ENCODE assay signal across 32 cellular contexts in the genomic region with DNA sequence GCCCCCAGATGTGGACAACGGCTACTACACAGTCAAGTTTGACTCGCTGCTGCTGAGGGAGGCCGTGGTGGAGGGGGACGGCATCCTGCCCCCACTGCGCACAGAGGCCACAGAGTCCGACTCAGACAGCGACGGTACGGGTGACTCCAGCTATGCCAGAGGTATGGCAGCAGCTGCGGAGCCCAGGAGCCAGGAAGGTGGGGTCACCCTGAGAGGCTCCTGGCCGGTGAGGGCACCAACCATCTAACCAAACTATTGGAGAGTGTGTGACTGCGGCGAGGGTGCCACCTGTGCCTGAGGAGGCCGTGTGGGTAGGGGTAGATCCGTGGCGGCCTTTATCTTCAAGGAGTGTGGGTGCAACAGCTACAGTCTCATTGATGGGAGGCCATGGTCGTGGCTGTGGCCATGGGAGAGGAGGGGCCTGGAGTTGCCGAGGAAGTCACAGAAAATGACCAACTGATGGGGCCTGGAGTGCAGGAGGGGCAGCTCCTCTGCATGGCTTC. TPM values are rescaled to one million over a fixed set of nuclear protein-coding genes. Genes with fewer than 3 reads are reported as not detected.
DNase-seq lines count a peak whose midpoint lies in the region; ATAC-seq and TF ChIP-seq lines count a peak whose summit lies in the region.
"Had no signal": no experiment of that assay in that cellular context is flagged by ENCODE, and none has a peak within 500 bp of the region (broad histone marks: within the 10 kb centered on the region; RNA-seq: fewer than 3 reads in every experiment).

No MANE protein-coding gene starts in this region.

- intact Hi-C loops in naive thymus-derived CD4-positive, alpha-beta T cell (cut with micrococcal nuclease), result loop anchor here (10.0 kb wide), 2 partner anchors 131 to 939 kb away; a partner anchor contains a TSS

- no peaks in the 10 kb centered on the region for H3K9me3 Mint-ChIP-seq in T-helper 2 cell treated with Interferon-gamma antibody and Interleukin-4, amounts not matched to agents 5 μg/mL and 100 μg/mL, for 36 hours
- no peaks in the 10 kb centered on the region for H3K9me3 Mint-ChIP-seq in naive thymus-derived CD4-positive, alpha-beta T cell
- H3K9me3 Mint-ChIP-seq: GM23338, naive B cell had no signal

- no peaks in the 10 kb centered on the region for H3K27me3 ChIP-seq in BLaER1
- no peaks in the 10 kb centered on the region for H3K27me3 ChIP-seq in naive thymus-derived CD4-positive, alpha-beta T cell (ENCODE audit: control insufficient read depth in 2 of 2, insufficient read depth in 2 of 2, low read length in 2 of 2)
- no peaks in the 10 kb centered on the region for H3K27me3 ChIP-seq in SJCRH30
- H3K27me3 ChIP-seq: colonic mucosa, esophagus squamous epithelium, tibial artery had no signal

- peak overlapping the region; percentile 99 for H3K4me2 ChIP-seq in BLaER1
- H3K4me2 ChIP-seq: GM23338 had no signal

- no peak for TF ChIP-seq CTCF in RWPE1 (conservative IDR thresholded peaks at IDR 0.05; ENCODE audit: low read depth)

- H3K4me1 Mint-ChIP-seq in T-helper 2 cell treated with Interferon-gamma antibody and Interleukin-4, amounts not matched to agents 5 μg/mL and 100 μg/mL, for 36 hours (ENCODE audit: low read depth), result peaks cover 36% of the 10 kb centered on the region
- peaks cover 22 to 31% (median 27%) of the 10 kb centered on the region in 7 donors for H3K4me1 Mint-ChIP-seq in naive thymus-derived CD4-positive, alpha-beta T cell
- H3K4me1 Mint-ChIP-seq: GM23338 had no signal

- H3K4me3 ChIP-seq in BLaER1, result no peak overlapping the region
- no peak overlapping the region for H3K4me3 ChIP-seq in naive thymus-derived CD4-positive, alpha-beta T cell (ENCODE audit: low read length)
- no peak overlapping the region for H3K4me3 ChIP-seq in SJCRH30
- H3K4me3 ChIP-seq: colonic mucosa, esophagus squamous epithelium, GM23338, tibial artery had no signal

- peaks cover 27% of the 10 kb centered on the region for H3K36me3 Mint-ChIP-seq in T-helper 2 cell treated with Interferon-gamma antibody and Interleukin-4, amounts not matched to agents 5 μg/mL and 100 μg/mL, for 36 hours (ENCODE audit: low read depth)
- peaks cover 4 to 29% (median 5%) of the 10 kb centered on the region in 5 donors for H3K36me3 Mint-ChIP-seq in naive thymus-derived CD4-positive, alpha-beta T cell

- peaks cover 95% of the 10 kb centered on the region for H3K4me1 ChIP-seq in BLaER1
- H3K4me1 ChIP-seq in naive thymus-derived CD4-positive, alpha-beta T cell (ENCODE audit: control insufficient read depth in 2 of 2, insufficient read depth in 2 of 2, low read length in 2 of 2), result peaks cover 44 to 51% of the 10 kb centered on the region in 2 donors
- H3K4me1 ChIP-seq in SJCRH30, result no peaks in the 10 kb centered on the region

- H3K27ac ChIP-seq in BLaER1, result peak overlapping the region; percentile 85
- peak overlapping the region; percentile 5 for H3K27ac ChIP-seq in RWPE1
- no peak overlapping the region for H3K27ac ChIP-seq in naive thymus-derived CD4-positive, alpha-beta T cell (ENCODE audit: low read depth, low read length)
- H3K27ac ChIP-seq in SJCRH30, result no peak overlapping the region
- H3K27ac ChIP-seq: colonic mucosa, esophagus squamous epithelium, parathyroid adenoma, tibial artery had no signal

- POLR2A ChIA-PET in RWPE1 (lab: Yijun Ruan, JAX; ENCODE audit: low non-redundant PET), result interaction anchor here (0.6 kb wide), 1 partner anchor 23 kb away, joined by 4 read pairs; no protein-coding TSS in a partner anchor
- POLR2A ChIA-PET in naive thymus-derived CD4-positive, alpha-beta T cell (lab: Charles Lee), result interaction anchor here (0.7 to 9.9 kb wide), 3 partner anchors 17 to 75 kb away, joined by 3 to 137 read pairs (median 4); a partner anchor contains a TSS

- 0 out of 2 replicates have a peak overlapping the region, but pooled peaks have one; percentile 29 for H3K9ac ChIP-seq in BLaER1
- H3K9ac ChIP-seq: parathyroid adenoma had no signal

- ATAC-seq in naive thymus-derived CD4-positive, alpha-beta T cell, result no peak
- ATAC-seq in GM21423 (IDR thresholded peaks at IDR 0.05; ENCODE audit: unreplicated experiment), result no peak
- ATAC-seq: GM23338; Panc1; right cardiac atrium; stimulated activated naive CD8-positive, alpha-beta T cell treated with anti-CD3 and anti-CD28 coated beads, Interleukin-15, Interleukin-2, amounts not matched to agents 100 U/mL and 50 U/mL, for 24 hours had no signal

- CTCF ChIA-PET in RWPE1 (lab: Yijun Ruan, JAX), result interaction anchor here (0.6 kb wide), 1 partner anchor 190 kb away, joined by 4 read pairs; no protein-coding TSS in a partner anchor
- CTCF ChIA-PET in naive thymus-derived CD4-positive, alpha-beta T cell (lab: Charles Lee), result interaction anchor here (0.5 kb wide), 1 partner anchor 27 kb away, joined by 3 read pairs; no protein-coding TSS in a partner anchor

- H3K27me3 Mint-ChIP-seq in T-helper 2 cell treated with Interferon-gamma antibody and Interleukin-4, amounts not matched to agents 5 μg/mL and 100 μg/mL, for 36 hours (ENCODE audit: low read depth), result no peaks in the 10 kb centered on the region
- no peaks in the 10 kb centered on the region for H3K27me3 Mint-ChIP-seq in naive thymus-derived CD4-positive, alpha-beta T cell
- H3K27me3 Mint-ChIP-seq: naive B cell had no signal

- H3K36me3 ChIP-seq in BLaER1 (peaks cover 29% of the 10 kb centered on the region), SJCRH30 (peaks cover 26% of the 10 kb centered on the region)
- H3K36me3 ChIP-seq in naive thymus-derived CD4-positive, alpha-beta T cell (ENCODE audit: control insufficient read depth in 2 of 3, insufficient read depth in 3 of 3, low read length in 3 of 3), result peaks cover 0 to 38% (median 0%) of the 10 kb centered on the region in 3 experiments

- peaks cover 17% of the 10 kb centered on the region for H4K20me1 ChIP-seq in BLaER1

- H3K9me3 ChIP-seq in BLaER1, result no peaks in the 10 kb centered on the region
- H3K9me3 ChIP-seq in naive thymus-derived CD4-positive, alpha-beta T cell (ENCODE audit: control insufficient read depth in 2 of 3, low read length in 3 of 3), result no peaks in the 10 kb centered on the region
- H3K9me3 ChIP-seq in SJCRH30 (replicated peaks), result no peaks in the 10 kb centered on the region; the same call in 1 of the 2 replicates
- H3K9me3 ChIP-seq: colonic mucosa, esophagus squamous epithelium, tibial artery had no signal

- DNase-seq in T-helper 2 cell treated with Interferon-gamma antibody and Interleukin-4, amounts not matched to agents 5 μg/mL and 100 μg/mL, for 36 hours (ENCODE audit: low spot score), result peak; percentile 3
- DNase-seq in T-helper 2 cell, result no peak
- DNase-seq in RWPE1 (ENCODE audit: low spot score), result no peak
- no peak for DNase-seq in naive thymus-derived CD4-positive, alpha-beta T cell
- DNase-seq in SJCRH30, result no peak
- DNase-seq in stimulated activated CD4-positive, alpha-beta T cell treated with anti-CD3 and anti-CD28 coated beads, Interleukin-12 subunit alpha, Interleukin-12 subunit beta, amount 100 ng/mL, for 4 hours, result no peak
- DNase-seq: 8988T; activated CD4-positive, alpha-beta T cell treated with anti-CD3 and anti-CD28 coated beads, Interleukin-2, amount 50 U/mL, for 1 hour; activated gamma-delta T cell; amniotic stem cell; colonic mucosa; DMS79; effector memory CD4-positive, alpha-beta T cell; esophagus squamous epithelium; GF-D8; hypothalamus; KBM-7; MM.1S; naive B cell; NCI-H1417 treated with DMSO at 0.1 percent for 48 hours; NCI-H446 treated with DMSO at 0.1 percent for 48 hours; stimulated activated CD4-positive, alpha-beta T cell treated with anti-CD3 and anti-CD28 coated beads, Interleukin-15, amount 100 ng/mL, for 24 hours; stimulated activated naive CD8-positive, alpha-beta T cell treated with anti-CD3 and anti-CD28 coated beads, Interleukin-15, Interleukin-2, amounts not matched to agents 100 U/mL and 50 U/mL, for 24 hours had no signal

- H3K4me3 Mint-ChIP-seq in T-helper 2 cell treated with Interferon-gamma antibody and Interleukin-4, amounts not matched to agents 5 μg/mL and 100 μg/mL, for 36 hours, result peak overlapping the region; percentile 37
- peak overlapping the region in 6 of 10 donors; percentile 18 to 68 (median 40) for H3K4me3 Mint-ChIP-seq in naive thymus-derived CD4-positive, alpha-beta T cell
- H3K4me3 Mint-ChIP-seq: GM23338 had no signal

- H3K27ac Mint-ChIP-seq in T-helper 2 cell treated with Interferon-gamma antibody and Interleukin-4, amounts not matched to agents 5 μg/mL and 100 μg/mL, for 36 hours, result peak overlapping the region; percentile 81
- peak overlapping the region in 8 of 9 donors; percentile 19 to 87 (median 68) for H3K27ac Mint-ChIP-seq in naive thymus-derived CD4-positive, alpha-beta T cell
- H3K27ac Mint-ChIP-seq: GM23338 had no signal

RNA-seq across cellular contexts. Expression of a gene that starts 2.8 kb away (rescaled TPM):
- total RNA-seq in naive thymus-derived CD4-positive, alpha-beta T cell, result 100 to 1,000 TPM in 3 of 5 experiments, 10 to 100 TPM in 2; 96.8 to 118 (median 103) TPM
- 100 to 1,000 TPM; 205 to 366 TPM for polyA plus RNA-seq in naive thymus-derived CD4-positive, alpha-beta T cell
- total RNA-seq in SJCRH30 (2014; rRNA removed; shearing (Covaris generic)), result 4.5 and 10.0 TPM in 2 replicates

RNA-seq across cellular contexts. Expression of a gene that starts 5.9 kb away (rescaled TPM):
- 100 to 1,000 TPM in 3 of 5 experiments, 10 to 100 TPM in 2; 88.7 to 136 (median 111) TPM for total RNA-seq in naive thymus-derived CD4-positive, alpha-beta T cell
- polyA plus RNA-seq in naive thymus-derived CD4-positive, alpha-beta T cell, result 1 to 10 TPM; 3.0 to 4.6 TPM
- 52.8 and 64.7 TPM in 2 replicates for total RNA-seq in SJCRH30 (2014; rRNA removed; shearing (Covaris generic))

RNA-seq across cellular contexts. Expression of a gene that starts 25.8 kb away (rescaled TPM):
- 10 to 100 TPM; 42.9 to 49.9 (median 45.4) TPM for total RNA-seq in naive thymus-derived CD4-positive, alpha-beta T cell
- 10 to 100 TPM; 47.5 to 82.1 TPM for polyA plus RNA-seq in naive thymus-derived CD4-positive, alpha-beta T cell
- total RNA-seq in SJCRH30 (2014; rRNA removed; shearing (Covaris generic)), result 24.9 and 26.2 TPM in 2 replicates

RNA-seq across cellular contexts. Expression of a gene that starts 25.9 kb away (rescaled TPM):
- 10 to 100 TPM; 55.4 to 92.1 (median 66.2) TPM for total RNA-seq in naive thymus-derived CD4-positive, alpha-beta T cell
- polyA plus RNA-seq in naive thymus-derived CD4-positive, alpha-beta T cell, result 100 to 1,000 TPM in 1 of 2 donors, 10 to 100 TPM in 1; 89.1 to 108 TPM
- 39.3 and 44.5 TPM in 2 replicates for total RNA-seq in SJCRH30 (2014; rRNA removed; shearing (Covaris generic))

RNA-seq across cellular contexts. Expression of a gene that starts 37.2 kb away (rescaled TPM):
- under 1 TPM in 1 of 5 experiments, not detected in 4; 0.74 TPM for total RNA-seq in naive thymus-derived CD4-positive, alpha-beta T cell
- polyA plus RNA-seq in naive thymus-derived CD4-positive, alpha-beta T cell, result under 1 TPM in 1 of 2 donors, not detected in 1; 0.22 TPM
- 1.3 and 1.7 TPM in 2 replicates for total RNA-seq in SJCRH30 (2014; rRNA removed; shearing (Covaris generic))
- total RNA-seq: frontal cortex; T-helper 1 cell treated with Interleukin-12 subunit alpha and Interleukin-12 subunit beta and Interleukin-4 antibody, amounts not matched to agents 30 ng/mL and 1 ng/mL, for 36 hours had no signal
- polyA plus RNA-seq: GM23338 had no signal

Comparison
In these comparisons a context has a peak if more than half of its experiments do, and no peak if none do; other contexts are left out.
1. H3K27ac ChIP-seq: peak in BLaER1 (single experiment) and RWPE1 (single experiment); none in naive thymus-derived CD4-positive, alpha-beta T cell (single experiment) and SJCRH30 (single experiment).